Comparison of ENCODE assay signal across 8 cellular contexts in the genomic region with DNA sequence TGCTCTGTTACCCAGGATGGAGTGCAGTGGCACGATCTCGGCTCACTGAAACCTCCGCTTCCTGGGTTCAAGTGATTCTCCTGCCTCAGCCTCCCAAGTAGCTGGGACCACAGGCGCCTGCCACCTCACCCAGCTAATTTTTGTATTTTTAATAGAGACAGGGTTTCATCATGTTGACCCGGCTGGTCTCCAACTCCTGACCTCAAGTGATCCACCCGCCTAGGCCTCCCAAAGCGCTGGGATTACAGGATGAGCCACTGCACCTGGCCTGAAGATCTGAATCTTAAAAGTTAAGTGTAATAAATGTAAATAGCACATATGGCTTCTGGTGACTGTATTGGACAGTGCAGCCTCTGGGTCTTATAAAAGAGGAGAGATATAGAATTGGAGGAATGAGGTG.
DNase-seq lines count a peak whose midpoint lies in the region; ATAC-seq, FAIRE-seq and TF ChIP-seq lines count a peak whose summit lies in the region.
"Not testable (repeated sequence)": the region's sequence is repeated elsewhere in the genome, so short reads cannot be mapped to it uniquely, and the experiment has no call there.

No MANE protein-coding gene starts in this region.

- not testable (repeated sequence) for H3K4me3 ChIP-seq in ACC112 (ENCODE audit: low read depth, low read length); HCT116 (replicated peaks in 1 of 2; ENCODE audit: low read depth in 1 of 2, low read length in 2 of 2); NB4 (ENCODE audit: low read depth, low read length); SK-N-SH (ENCODE audit: low read depth in 2 of 2, low read length in 1 of 2); astrocyte (ENCODE audit: insufficient read depth, low read depth, low read length); hepatocyte; smooth muscle cell

- not testable (repeated sequence) for H3K9me3 Mint-ChIP-seq in astrocyte (ENCODE audit: unreplicated experiment)

- H3K27ac Mint-ChIP-seq in astrocyte (ENCODE audit: unreplicated experiment): peak overlapping the region; percentile 78

- H3K4me1 ChIP-seq in ACC112 (ENCODE audit: control insufficient read depth, insufficient read depth, low read length, unreplicated experiment): peaks cover 16% of the 10 kb centered on the region
- not testable (repeated sequence) for H3K4me1 ChIP-seq in HCT116 (ENCODE audit: control insufficient read depth in 1 of 2, insufficient read depth in 2 of 2, low read length in 2 of 2); astrocyte (ENCODE audit: insufficient read depth, low read length); hepatocyte (ENCODE audit: insufficient read depth); smooth muscle cell (ENCODE audit: low read depth)
- peaks cover 0 to 12% of the 10 kb centered on the region in 2 experiments; a peak in 2 of 4 replicates for H3K4me1 ChIP-seq in SK-N-SH (ENCODE audit: control insufficient read depth in 1 of 2, insufficient read depth in 2 of 2, low read depth in 1 of 2, low read length in 1 of 2)

- H3K27me3 Mint-ChIP-seq in astrocyte (ENCODE audit: low read depth, unreplicated experiment): not testable (repeated sequence)

- H3K4me3 Mint-ChIP-seq in astrocyte (ENCODE audit: unreplicated experiment): not testable (repeated sequence)

- H3K9ac ChIP-seq in HCT116 (ENCODE audit: low read length); smooth muscle cell (ENCODE audit: low read depth): not testable (repeated sequence)
- peak overlapping the region; percentile 30; the same call in 1 of the 2 replicates for H3K9ac ChIP-seq in SK-N-SH
- H3K9ac ChIP-seq in astrocyte (ENCODE audit: low read length): peak overlapping the region; percentile 35

- not testable (repeated sequence) for H3K9me2 ChIP-seq in HCT116 (ENCODE audit: insufficient read depth); SK-N-SH; hepatocyte (replicated peaks; ENCODE audit: insufficient read depth)

- intact Hi-C loops in HCT116 (cut with micrococcal nuclease): loop anchor here (1.0 to 10.0 kb wide), 4 partner anchors 190 to 595 kb away; no protein-coding TSS in a partner anchor

- POLR2A ChIA-PET in HCT116 (lab: Charles Lee); SK-N-SH (lab: Yijun Ruan, JAX): not testable (repeated sequence)

- TF ChIP-seq EP300 in SK-N-SH (IDR thresholded peaks at IDR 0.05; ENCODE audit: borderline replicate concordance in 1 of 2, low read depth in 1 of 2, low read length in 1 of 2): not testable (repeated sequence)

- FAIRE-seq in astrocyte (lab: Jason Lieb, UNC): not testable (repeated sequence)

- not testable (repeated sequence) for TF ChIP-seq RAD21 in HCT116 (IDR thresholded peaks at IDR 0.05; ENCODE audit: low read depth); SK-N-SH (IDR thresholded peaks at IDR 0.05; ENCODE audit: low read length)

- 99% methylated on average over 7 of the region's 7 CpGs for WGBS in SK-N-SH (ENCODE audit: low lambda C conversion rate)
- WGBS in hepatocyte (ENCODE audit: low lambda C conversion rate, missing lambda C conversion rate): 97% methylated on average over 7 of the region's 7 CpGs
- 92% methylated on average over 7 of the region's 7 CpGs for WGBS in smooth muscle cell (ENCODE audit: low lambda C conversion rate)

- TF ChIP-seq POLR2A in HCT116 (IDR thresholded peaks at IDR 0.05; ENCODE audit: borderline replicate concordance, extremely low read depth, insufficient read depth, insufficient read length); NB4 (IDR thresholded peaks at IDR 0.05; ENCODE audit: extremely low read depth, insufficient read length): not testable (repeated sequence)

- not testable (repeated sequence) for H3K4me2 ChIP-seq in HCT116 (ENCODE audit: low read length); SK-N-SH; astrocyte (ENCODE audit: low read length); hepatocyte; smooth muscle cell

- H3K9me3 ChIP-seq in HCT116 (ENCODE audit: control insufficient read depth in 1 of 2, insufficient read depth in 1 of 2, low read depth in 1 of 2, low read length in 2 of 2); SK-N-SH; astrocyte (ENCODE audit: insufficient read depth, low read depth, low read length); hepatocyte (ENCODE audit: low read depth); smooth muscle cell (replicated peaks; ENCODE audit: low read depth): not testable (repeated sequence)

- ATAC-seq in GM18861 (IDR thresholded peaks at IDR 0.05; ENCODE audit: unreplicated experiment): peak; percentile 30
- ATAC-seq in HCT116: not testable (repeated sequence)

- not testable (repeated sequence) for H4K20me1 ChIP-seq in HCT116 (ENCODE audit: insufficient read depth); SK-N-SH (ENCODE audit: insufficient read depth); astrocyte (ENCODE audit: insufficient read depth, low read length); hepatocyte (ENCODE audit: insufficient read depth, poor library complexity, severe bottlenecking); smooth muscle cell (ENCODE audit: low read depth)

- DNase-seq in HCT116 (ENCODE audit: low read depth, low spot score); astrocyte (ENCODE audit: low read depth); hepatocyte (ENCODE audit: low spot score); smooth muscle cell (lab: John Stamatoyannopoulos, UW; ENCODE audit: unreplicated experiment): not testable (repeated sequence)
- DNase-seq in NB4 (ENCODE audit: low read depth): peak; percentile 16
- peak; percentile 2 for DNase-seq in SK-N-SH

- peaks cover 14% of the 10 kb centered on the region for H3K4me1 Mint-ChIP-seq in astrocyte (ENCODE audit: low read depth, unreplicated experiment)

- not testable (repeated sequence) for TF ChIP-seq CTCF in HCT116 (IDR thresholded peaks at IDR 0.05 in 2 of 3, conservative IDR thresholded peaks at IDR 0.05 in 1 of 3; ENCODE audit: borderline replicate concordance in 1 of 3, insufficient read depth in 1 of 3, low read depth in 2 of 3, low read length in 2 of 3); NB4 (IDR thresholded peaks at IDR 0.05; ENCODE audit: low read depth, low read length); SK-N-SH (IDR thresholded peaks at IDR 0.05); astrocyte (IDR thresholded peaks at IDR 0.05; ENCODE audit: insufficient read depth, low read depth, low read length); hepatocyte (IDR thresholded peaks at IDR 0.05; ENCODE audit: poor library complexity); smooth muscle cell (IDR thresholded peaks at IDR 0.05; ENCODE audit: borderline replicate concordance, insufficient read depth, poor library complexity, severe bottlenecking)

- BruUV-seq in HCT116 (replicated peaks; lab: Mats Ljungman, UMichigan): not testable (repeated sequence)

- H3K36me3 Mint-ChIP-seq in astrocyte (ENCODE audit: low read depth, unreplicated experiment): not testable (repeated sequence)

- RAD21 ChIA-PET in HCT116 (lab: Charles Lee; ENCODE audit: low non-redundant PET in 1 of 2, low total read pairs in 2 of 2, uncharacterized antibody in 2 of 2, unreplicated experiment in 2 of 2): not testable (repeated sequence)

- H3K36me3 ChIP-seq in ACC112 (ENCODE audit: insufficient read depth, low read length); HCT116 (ENCODE audit: control insufficient read depth in 1 of 2, insufficient read depth in 2 of 2, low read length in 2 of 2); SK-N-SH (replicated peaks in 1 of 2; ENCODE audit: control insufficient read depth in 1 of 2, insufficient read depth in 2 of 2, low read length in 1 of 2); astrocyte (ENCODE audit: insufficient read depth, low read length); hepatocyte (replicated peaks; ENCODE audit: insufficient read depth, low read depth); smooth muscle cell (ENCODE audit: low read depth): not testable (repeated sequence)

- not testable (repeated sequence) for H3K79me2 ChIP-seq in ACC112 (ENCODE audit: control insufficient read depth, insufficient read depth, low read length, unreplicated experiment); HCT116 (ENCODE audit: insufficient read depth, low read length); SK-N-SH (ENCODE audit: insufficient read depth); astrocyte (ENCODE audit: insufficient read depth, low read length); hepatocyte; smooth muscle cell (ENCODE audit: low read depth)

- peak overlapping the region; percentile 94 for H3K27ac ChIP-seq in ACC112 (ENCODE audit: low read depth, low read length)
- not testable (repeated sequence) for H3K27ac ChIP-seq in HCT116 (ENCODE audit: low read depth, low read length)
- peak overlapping the region in 1 of 2 experiments; percentile 89; a peak in 2 of 4 replicates for H3K27ac ChIP-seq in SK-N-SH (ENCODE audit: low read depth in 2 of 2, low read length in 1 of 2)
- H3K27ac ChIP-seq in astrocyte (ENCODE audit: low read depth, low read length): peak overlapping the region; percentile 74
- H3K27ac ChIP-seq in hepatocyte: peak overlapping the region; percentile 61
- peak overlapping the region; percentile 85 for H3K27ac ChIP-seq in smooth muscle cell (ENCODE audit: low read depth)

- H2AFZ ChIP-seq in ACC112 (ENCODE audit: low read length, unreplicated experiment); astrocyte (ENCODE audit: low read depth, low read length); hepatocyte: not testable (repeated sequence)
- peak overlapping the region; percentile 64 for H2AFZ ChIP-seq in HCT116 (ENCODE audit: low read depth, low read length, poor library complexity, severe bottlenecking)
- H2AFZ ChIP-seq in SK-N-SH (ENCODE audit: low read depth): peak overlapping the region; percentile 82; the same call in 1 of the 2 replicates
- H2AFZ ChIP-seq in smooth muscle cell (ENCODE audit: low read depth): peak overlapping the region; percentile 64

- H3K27me3 ChIP-seq in ACC112 (ENCODE audit: insufficient read depth, low read length); HCT116 (ENCODE audit: insufficient read depth, low read length); SK-N-SH (ENCODE audit: insufficient read depth); astrocyte (ENCODE audit: insufficient read depth, low read length); hepatocyte; smooth muscle cell (ENCODE audit: low read depth): not testable (repeated sequence)

- H3F3A ChIP-seq in SK-N-SH (replicated peaks; ENCODE audit: insufficient read depth): peaks cover 12% of the 10 kb centered on the region
- H3F3A ChIP-seq in smooth muscle cell (ENCODE audit: low read depth): not testable (repeated sequence)

- CTCF ChIA-PET in HCT116 (lab: Charles Lee) (interaction anchor here (1.3 to 1.4 kb wide), 2 partner anchors 149 to 201 kb away, joined by 4 read pairs; no protein-coding TSS in a partner anchor), SK-N-SH (lab: Yijun Ruan, JAX) (interaction anchor here (1.0 to 1.8 kb wide), 7 partner anchors 9 to 228 kb away, joined by 3 to 6 read pairs (median 4); no protein-coding TSS in a partner anchor)
